In genomic region chr1:222009105-222009730, GRCh38 we compare ENCODE assay signal across 1 cellular context.
TF ChIP-seq lines count a peak whose summit lies in the region.

No MANE protein-coding gene starts in this region.

TF ChIP-seq in H1, 55 proteins besides CTCF, POLR2A, EP300 and RAD21 (continued from another document):
- peak; percentile 23 for TF ChIP-seq CHD7 (IDR thresholded peaks at IDR 0.05; ENCODE audit: insufficient replicate concordance, low read length)
- no peak for TF ChIP-seq HDAC2 (IDR thresholded peaks at IDR 0.05; ENCODE audit: borderline replicate concordance in 1 of 2, low read depth in 2 of 2, low read length in 2 of 2)
